8 cellular contexts compared by ENCODE assay signal in the genomic region with DNA sequence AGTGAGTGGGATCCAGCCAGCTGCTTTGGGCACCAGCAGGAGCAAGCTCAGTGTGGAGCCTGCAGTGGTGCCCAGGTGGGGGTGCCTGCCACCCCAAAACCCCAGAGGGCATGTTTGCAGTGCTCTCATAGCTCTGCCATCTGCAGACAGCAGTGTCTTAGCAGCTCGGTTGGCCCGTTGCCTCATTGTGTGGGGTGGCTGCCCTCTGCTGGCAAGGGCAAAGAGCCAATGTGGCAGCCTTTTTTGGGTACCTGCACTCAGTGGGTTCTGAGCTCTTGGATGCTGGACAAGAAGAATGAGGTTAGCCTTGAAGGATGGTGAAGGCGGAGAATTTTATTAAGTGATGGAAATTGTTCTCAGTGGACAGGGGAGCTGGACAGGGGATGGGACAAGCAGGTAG. TPM values are rescaled to one million over a fixed set of nuclear protein-coding genes. Genes with fewer than 3 reads are reported as not detected.
DNase-seq lines count a peak whose midpoint lies in the region; ATAC-seq and TF ChIP-seq lines count a peak whose summit lies in the region.

No MANE protein-coding gene starts in this region.

- H2BK120ac ChIP-seq in IMR-90 (ENCODE audit: low read depth, low read length): no peak overlapping the region

- H3K9me3 ChIP-seq in IMR-90 (ENCODE audit: control insufficient read depth, insufficient read depth, low read length) (no peaks in the 10 kb centered on the region), SK-N-SH (no peaks in the 10 kb centered on the region)

- H3K4me1 Mint-ChIP-seq in activated naive CD4-positive, alpha-beta T cell treated with anti-CD3 and anti-CD28 coated beads for 36 hours (ENCODE audit: low read depth): no peaks in the 10 kb centered on the region

- H3K27me3 Mint-ChIP-seq in activated naive CD4-positive, alpha-beta T cell treated with anti-CD3 and anti-CD28 coated beads for 36 hours (ENCODE audit: low read depth): peaks cover 17% of the 10 kb centered on the region

- TF ChIP-seq EP300 in SK-N-SH (IDR thresholded peaks at IDR 0.05; ENCODE audit: borderline replicate concordance in 1 of 2, low read depth in 1 of 2, low read length in 1 of 2): no peak

- no peak for TF ChIP-seq POLR2A in IMR-90 (IDR thresholded peaks at IDR 0.05; ENCODE audit: low read depth, low read length)

- ATAC-seq in IMR-90 (ENCODE audit: low read depth) (no peak), omental fat pad (ENCODE audit: low FRiP score) (no peak)

- H3K79me1 ChIP-seq in IMR-90 (ENCODE audit: low read depth in 1 of 2, low read length in 2 of 2): no peaks in the 10 kb centered on the region

- no peaks in the 10 kb centered on the region for H3K9me3 Mint-ChIP-seq in activated naive CD4-positive, alpha-beta T cell treated with anti-CD3 and anti-CD28 coated beads for 36 hours

- H3K23ac ChIP-seq in IMR-90 (ENCODE audit: low read depth, low read length): no peak overlapping the region

- TF ChIP-seq CTCF in IMR-90 (conservative IDR thresholded peaks at IDR 0.05; ENCODE audit: low read depth, low read length) (no peak), SK-N-SH (IDR thresholded peaks at IDR 0.05) (peak; percentile 45; the same call in 1 of the 2 replicates), omental fat pad (IDR thresholded peaks at IDR 0.05) (no peak)

- no peaks in the 10 kb centered on the region for H3K9me1 ChIP-seq in IMR-90 (ENCODE audit: insufficient read depth, low read length)

- H3K4me3 Mint-ChIP-seq in activated naive CD4-positive, alpha-beta T cell treated with anti-CD3 and anti-CD28 coated beads for 36 hours: no peak overlapping the region

- 100% methylated on average over 1 of the region's 3 CpGs; no CpG with 5 or more reads in 1 of the 2 experiments for WGBS in IMR-90 (ENCODE audit: extremely low coverage in 2 of 2, insufficient read length in 1 of 2), 2 experiments
- 10% methylated on average over 3 of the region's 3 CpGs for WGBS in SK-N-SH (ENCODE audit: low lambda C conversion rate)

- H3K36me3 ChIP-seq in IMR-90 (ENCODE audit: control insufficient read depth, insufficient read depth, low read length): no peaks in the 10 kb centered on the region
- H3K36me3 ChIP-seq in SK-N-SH (replicated peaks in 1 of 2; ENCODE audit: control insufficient read depth in 1 of 2, insufficient read depth in 2 of 2, low read length in 1 of 2): no peaks in the 10 kb centered on the region

- no peak overlapping the region for H3K4ac ChIP-seq in IMR-90 (ENCODE audit: low read depth, low read length)

- no peak overlapping the region for H2BK5ac ChIP-seq in IMR-90 (ENCODE audit: low read depth, low read length, poor library complexity, severe bottlenecking)

- H4K20me1 ChIP-seq in IMR-90 (ENCODE audit: insufficient read depth, low read length): no peaks in the 10 kb centered on the region
- no peaks in the 10 kb centered on the region for H4K20me1 ChIP-seq in SK-N-SH (ENCODE audit: insufficient read depth)

- no peak overlapping the region for H2BK20ac ChIP-seq in IMR-90 (ENCODE audit: low read depth, low read length)

- H3K18ac ChIP-seq in IMR-90 (ENCODE audit: low read depth, low read length): no peak overlapping the region

- no peaks in the 10 kb centered on the region for H3F3A ChIP-seq in SK-N-SH (replicated peaks; ENCODE audit: insufficient read depth)

- intact Hi-C loops in IMR-90 (cut with micrococcal nuclease): loop anchor here (5.0 kb wide), 1 partner anchor 325 kb away; no protein-coding TSS in a partner anchor
- intact Hi-C loops in activated naive CD4-positive, alpha-beta T cell treated with anti-CD3 and anti-CD28 coated beads for 36 hours (cut with micrococcal nuclease): loop anchor here (1.0 to 5.0 kb wide), 7 partner anchors 79 to 550 kb away; a partner anchor contains a TSS

- H3K9me2 ChIP-seq in SK-N-SH: no peaks in the 10 kb centered on the region

- no peak for TF ChIP-seq RAD21 in IMR-90 (IDR thresholded peaks at IDR 0.05; ENCODE audit: low read length)
- no peak for TF ChIP-seq RAD21 in SK-N-SH (IDR thresholded peaks at IDR 0.05; ENCODE audit: low read length)

- H2AFZ ChIP-seq in IMR-90 (replicated peaks; ENCODE audit: low read length, poor library complexity) (no peak overlapping the region), SK-N-SH (ENCODE audit: low read depth) (no peak overlapping the region)

- DNase-seq in SIG-M5 treated with dmso at 0.1 percent for 504 hours (lab: John Stamatoyannopoulos, UW; ENCODE audit: unreplicated experiment): peak; percentile 63
- DNase-seq in SIG-M5 (lab: John Stamatoyannopoulos, UW): no peak
- DNase-seq in IMR-90: no peak
- no peak for DNase-seq in SK-N-SH
- DNase-seq in activated naive CD4-positive, alpha-beta T cell treated with anti-CD3 and anti-CD28 coated beads for 36 hours: peak; percentile 88
- peak in 33 of 51 donors; percentile 2 to 63 (median 17) for DNase-seq in hypothalamus (lab: John Stamatoyannopoulos, UW)
- DNase-seq in stimulated activated CD4-positive, alpha-beta T cell treated with anti-CD3 and anti-CD28 coated beads, Interleukin-4, amount 100 ng/mL, for 4 hours: peak; percentile 72 to 75
- no peak for DNase-seq in omental fat pad (ENCODE audit: low spot score)

- dilution Hi-C loops in IMR-90 (cut with HindIII; ENCODE audit: low sequenced_read_pairs, unreplicated experiment): no loop called here

- H4K8ac ChIP-seq in IMR-90 (ENCODE audit: low read depth in 2 of 2, low read length in 2 of 2): no peak overlapping the region

- POLR2A ChIA-PET in IMR-90 (lab: Charles Lee; ENCODE audit: unreplicated experiment): no interaction called here
- POLR2A ChIA-PET in SK-N-SH (lab: Yijun Ruan, JAX): no interaction called here

- no peak overlapping the region for H3K4me2 ChIP-seq in IMR-90 (ENCODE audit: low read depth, low read length)
- no peak overlapping the region for H3K4me2 ChIP-seq in SK-N-SH

- H3K56ac ChIP-seq in IMR-90 (ENCODE audit: extremely low read depth, insufficient read depth, low read length): no peak overlapping the region

- H3K27ac ChIP-seq in IMR-90 (ENCODE audit: insufficient read depth, low read length): no peak overlapping the region
- no peak overlapping the region for H3K27ac ChIP-seq in SK-N-SH (ENCODE audit: low read depth in 2 of 2, low read length in 1 of 2)

- H3K9ac ChIP-seq in IMR-90 (ENCODE audit: low read depth, low read length) (no peak overlapping the region), SK-N-SH (no peak overlapping the region)

- H4K91ac ChIP-seq in IMR-90 (ENCODE audit: insufficient read depth, low read depth, low read length): no peak overlapping the region

- no peak overlapping the region for H4K5ac ChIP-seq in IMR-90 (ENCODE audit: low read depth, low read length)

- H3K27me3 ChIP-seq in IMR-90 (ENCODE audit: control insufficient read depth, insufficient read depth, low read length): no peaks in the 10 kb centered on the region
- no peaks in the 10 kb centered on the region for H3K27me3 ChIP-seq in SK-N-SH (ENCODE audit: insufficient read depth)

- H2AK5ac ChIP-seq in IMR-90 (ENCODE audit: low read depth, low read length): no peak overlapping the region

- BruUV-seq in IMR-90 (replicated peaks; lab: Mats Ljungman, UMichigan): no TSS peak

- H3K36me3 Mint-ChIP-seq in activated naive CD4-positive, alpha-beta T cell treated with anti-CD3 and anti-CD28 coated beads for 36 hours (ENCODE audit: low read depth): no peaks in the 10 kb centered on the region

- H3K4me3 ChIP-seq in IMR-90 (ENCODE audit: insufficient read depth, low read depth, low read length) (no peak overlapping the region), SK-N-SH (ENCODE audit: low read depth in 2 of 2, low read length in 1 of 2) (no peak overlapping the region)

- CTCF ChIA-PET in IMR-90 (lab: Yijun Ruan, JAX): interaction anchor here (1.1 to 2.7 kb wide), 4 partner anchors 10 to 323 kb away, joined by 6 to 19 read pairs (median 7); no protein-coding TSS in a partner anchor
- CTCF ChIA-PET in SK-N-SH (lab: Yijun Ruan, JAX): interaction anchor here (0.8 to 5.1 kb wide), 14 partner anchors 16 to 323 kb away, joined by 3 to 62 read pairs (median 3); no protein-coding TSS in a partner anchor
- CTCF ChIA-PET in activated naive CD4-positive, alpha-beta T cell treated with anti-CD3 and anti-CD28 coated beads for 36 hours (lab: Charles Lee): interaction anchor here (0.6 to 17.4 kb wide), 73 partner anchors 10 to 511 kb away, joined by 3 to 552 read pairs (median 6); a partner anchor contains a TSS

- no peaks in the 10 kb centered on the region for H3K79me2 ChIP-seq in SK-N-SH (ENCODE audit: insufficient read depth)

- H3K14ac ChIP-seq in IMR-90 (replicated peaks; ENCODE audit: low read depth, low read length): no peak overlapping the region

- in situ Hi-C loops in IMR-90 (cut with MboI; ENCODE audit: low sequenced_read_pairs): loop anchor here (5.0 to 25.0 kb wide), 2 partner anchors 80 to 310 kb away; no protein-coding TSS in a partner anchor

- no peak overlapping the region for H2BK15ac ChIP-seq in IMR-90 (ENCODE audit: low read depth, low read length)

- peak overlapping the region; percentile 24 for H2AK9ac ChIP-seq in IMR-90 (replicated peaks; ENCODE audit: low read depth, low read length, poor library complexity)

- no peaks in the 10 kb centered on the region for H3K4me1 ChIP-seq in IMR-90 (ENCODE audit: control insufficient read depth, insufficient read depth, low read length)
- no peaks in the 10 kb centered on the region for H3K4me1 ChIP-seq in SK-N-SH (ENCODE audit: control insufficient read depth in 1 of 2, insufficient read depth in 2 of 2, low read depth in 1 of 2, low read length in 1 of 2)

- no peak overlapping the region for H3K27ac Mint-ChIP-seq in activated naive CD4-positive, alpha-beta T cell treated with anti-CD3 and anti-CD28 coated beads for 36 hours

TF ChIP-seq in IMR-90, 13 proteins besides CTCF, POLR2A, EP300 and RAD21 (continues in another document):
- TF ChIP-seq RFX5 (IDR thresholded peaks at IDR 0.05; ENCODE audit: low read depth, low read length): no peak

RNA-seq across cellular contexts. Expression of a gene that starts 52.3 kb away (rescaled TPM):
- total RNA-seq in IMR-90 (2012; rRNA removed): not detected in 2 replicates
- polyA plus RNA-seq in IMR-90 (2012; rRNA removed): not detected in 2 replicates
- polyA plus RNA-seq in IMR-90 (2012; cell fraction: cytosol; rRNA removed): not detected in 2 replicates
- not detected in 2 replicates for polyA plus RNA-seq in IMR-90 (2012; cell fraction: nucleus; rRNA removed; ENCODE audit: low replicate concordance)
- not detected in 2 replicates for polyA plus RNA-seq in SK-N-SH (2012; rRNA removed)
- polyA plus RNA-seq in SK-N-SH (2012; cell fraction: cytosol; rRNA removed): not detected in 2 replicates
- polyA plus RNA-seq in SK-N-SH (2012; cell fraction: nucleus; rRNA removed): not detected in 2 replicates
- total RNA-seq in activated naive CD4-positive, alpha-beta T cell treated with anti-CD3 and anti-CD28 coated beads for 36 hours: not detected
- not detected for total RNA-seq in omental fat pad

RNA-seq across cellular contexts. Expression of a gene that starts 54.1 kb away (rescaled TPM):
- total RNA-seq in IMR-90 (2012; rRNA removed): not detected in 2 replicates
- not detected in 2 replicates for polyA plus RNA-seq in IMR-90 (2012; rRNA removed)
- not detected in 2 replicates for polyA plus RNA-seq in IMR-90 (2012; cell fraction: cytosol; rRNA removed)
- not detected in 2 replicates for polyA plus RNA-seq in IMR-90 (2012; cell fraction: nucleus; rRNA removed; ENCODE audit: low replicate concordance)
- polyA plus RNA-seq in SK-N-SH (2012; rRNA removed): not detected in 2 replicates
- not detected in 2 replicates for polyA plus RNA-seq in SK-N-SH (2012; cell fraction: cytosol; rRNA removed)
- polyA plus RNA-seq in SK-N-SH (2012; cell fraction: nucleus; rRNA removed): not detected in 2 replicates
- not detected for total RNA-seq in activated naive CD4-positive, alpha-beta T cell treated with anti-CD3 and anti-CD28 coated beads for 36 hours
- not detected for total RNA-seq in omental fat pad

Comparison
In these comparisons a context has a peak if more than half of its experiments do, and no peak if none do; other contexts are left out.
1. DNase-seq: peak in SIG-M5 treated with dmso at 0.1 percent for 504 hours (single experiment), activated naive CD4-positive, alpha-beta T cell treated with anti-CD3 and anti-CD28 coated beads for 36 hours (single experiment), hypothalamus (33 of 51) and stimulated activated CD4-positive, alpha-beta T cell treated with anti-CD3 and anti-CD28 coated beads, Interleukin-4, amount 100 ng/mL, for 4 hours (2 of 2); none in SIG-M5 (single experiment), IMR-90 (single experiment), SK-N-SH (single experiment) and omental fat pad (single experiment).